Comparison of ENCODE assay signal across 1 cellular context in the genomic region with DNA sequence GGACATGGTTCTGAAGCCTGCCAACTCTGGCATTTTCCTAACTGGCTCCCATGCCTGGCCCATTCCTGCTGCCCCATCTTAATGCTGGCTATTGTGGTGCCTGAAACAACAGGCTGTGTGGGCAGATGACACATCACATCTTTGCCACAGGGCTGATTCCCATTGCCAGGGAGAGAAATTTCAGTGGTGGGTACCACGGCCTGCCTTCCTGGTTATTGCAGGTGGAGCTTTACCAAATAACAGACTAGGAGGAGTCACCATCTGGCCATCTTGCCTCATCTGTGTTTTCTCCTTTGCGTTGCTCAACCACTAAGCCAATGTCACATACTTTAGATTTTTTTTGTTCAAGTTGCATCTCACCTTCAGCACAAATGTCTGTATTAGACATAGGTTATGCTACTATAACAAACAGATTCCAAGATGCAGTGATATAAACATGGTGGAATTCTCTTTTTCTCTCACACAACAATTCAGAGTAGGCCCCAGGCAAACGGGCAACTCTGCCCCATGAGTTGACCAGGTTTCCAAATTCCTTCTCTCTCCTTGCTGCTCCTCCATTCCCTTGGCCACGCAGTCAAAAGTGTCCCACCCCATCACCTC.
TF ChIP-seq lines count a peak whose summit lies in the region.

No MANE protein-coding gene starts in this region.

TF ChIP-seq in SK-N-SH, 30 proteins besides CTCF, POLR2A, EP300 and RAD21:
- TF ChIP-seq MEF2A (IDR thresholded peaks at IDR 0.05; ENCODE audit: borderline replicate concordance, low read depth) (no peak), TEAD4 (IDR thresholded peaks at IDR 0.05; ENCODE audit: borderline replicate concordance, insufficient read depth) (no peak), TCF12 (IDR thresholded peaks at IDR 0.05) (no peak), FOXJ3 (CRISPR knock-in tag; IDR thresholded peaks at IDR 0.05) (no peak), EZH2phosphoT487 (IDR thresholded peaks at IDR 0.05; ENCODE audit: borderline replicate concordance, low read depth) (no peak), ELF1 (IDR thresholded peaks at IDR 0.05) (no peak), RXRA (IDR thresholded peaks at IDR 0.05; ENCODE audit: borderline replicate concordance, low read depth) (no peak), NRF1 (IDR thresholded peaks at IDR 0.05; ENCODE audit: low read depth, low read length) (no peak)
- TF ChIP-seq, protein P1, sequence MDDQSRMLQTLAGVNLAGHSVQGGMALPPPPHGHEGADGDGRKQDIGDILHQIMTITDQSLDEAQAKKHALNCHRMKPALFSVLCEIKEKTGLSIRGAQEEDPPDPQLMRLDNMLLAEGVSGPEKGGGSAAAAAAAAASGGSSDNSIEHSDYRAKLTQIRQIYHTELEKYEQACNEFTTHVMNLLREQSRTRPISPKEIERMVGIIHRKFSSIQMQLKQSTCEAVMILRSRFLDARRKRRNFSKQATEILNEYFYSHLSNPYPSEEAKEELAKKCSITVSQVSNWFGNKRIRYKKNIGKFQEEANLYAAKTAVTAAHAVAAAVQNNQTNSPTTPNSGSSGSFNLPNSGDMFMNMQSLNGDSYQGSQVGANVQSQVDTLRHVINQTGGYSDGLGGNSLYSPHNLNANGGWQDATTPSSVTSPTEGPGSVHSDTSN (IDR thresholded peaks at IDR 0.05): no peak
- TF ChIP-seq, protein P2, sequence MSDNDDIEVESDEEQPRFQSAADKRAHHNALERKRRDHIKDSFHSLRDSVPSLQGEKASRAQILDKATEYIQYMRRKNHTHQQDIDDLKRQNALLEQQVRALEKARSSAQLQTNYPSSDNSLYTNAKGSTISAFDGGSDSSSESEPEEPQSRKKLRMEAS (IDR thresholded peaks at IDR 0.05; ENCODE audit: low read depth): no peak
